ENCODE assay signal across 21 cellular contexts in the genomic region with DNA sequence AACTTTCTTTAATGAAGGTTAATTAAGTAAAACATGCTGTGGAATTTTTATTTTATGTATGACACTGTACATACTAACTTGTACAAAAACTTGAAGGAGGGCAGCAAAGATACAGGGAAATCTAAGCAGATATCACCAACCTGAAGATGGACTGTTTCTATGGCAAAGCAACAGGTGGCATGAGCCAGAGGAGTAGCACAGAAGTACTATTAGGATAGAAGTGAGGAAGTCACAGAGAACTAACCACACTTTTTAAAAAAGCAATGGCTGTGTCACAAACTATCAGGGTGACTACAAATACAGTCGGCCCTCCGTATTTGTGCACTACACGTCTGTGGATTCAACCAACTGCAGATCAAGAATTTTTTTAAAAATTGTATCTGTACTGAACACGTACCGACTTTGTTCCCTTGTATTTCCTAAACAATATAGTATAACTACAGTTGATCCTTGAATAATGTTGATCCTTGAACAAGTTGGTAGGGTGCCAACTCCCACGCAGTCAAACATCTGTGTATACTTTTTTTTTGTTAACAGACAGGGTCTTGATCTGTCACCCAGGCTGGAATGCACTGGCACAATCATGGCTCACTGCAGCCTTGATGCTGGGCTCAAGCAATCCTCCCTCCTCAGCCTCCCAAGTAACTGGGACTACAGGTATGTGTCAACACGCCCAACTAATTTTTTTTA.
DNase-seq lines count a peak whose midpoint lies in the region; ATAC-seq and TF ChIP-seq lines count a peak whose summit lies in the region.
"Had no signal": no experiment of that assay in that cellular context is flagged by ENCODE, and none has a peak within 500 bp of the region (broad histone marks: within the 10 kb centered on the region; RNA-seq: fewer than 3 reads in every experiment).

No MANE protein-coding gene starts in this region.

- CTCF ChIA-PET in HEK293 (lab: Yijun Ruan, JAX): interaction anchor here (0.6 to 0.7 kb wide), 2 partner anchors 83 to 909 kb away, joined by 3 to 4 read pairs; no protein-coding TSS in a partner anchor

- POLR2A ChIA-PET in HEK293 (lab: Yijun Ruan, JAX): no interaction called here

- TF ChIP-seq CTCF in HEK293 (tag by site-specific recombination; IDR thresholded peaks at IDR 0.05): no peak
- no peak for TF ChIP-seq CTCF in esophagus muscularis mucosa (IDR thresholded peaks at IDR 0.05)
- TF ChIP-seq CTCF in gastrocnemius medialis (IDR thresholded peaks at IDR 0.05 in 4 of 5, conservative IDR thresholded peaks at IDR 0.05 in 1 of 5): no peak
- no peak for TF ChIP-seq CTCF in esophagus squamous epithelium (IDR thresholded peaks at IDR 0.05)
- TF ChIP-seq CTCF in tibial artery (IDR thresholded peaks at IDR 0.05): no peak

- H3K4me3 ChIP-seq in HEK293 (ENCODE audit: low read depth, low read length) (no peak overlapping the region), esophagus muscularis mucosa (no peak overlapping the region), gastrocnemius medialis (no peak overlapping the region), esophagus squamous epithelium (no peak overlapping the region), tibial artery (no peak overlapping the region)
- H3K4me3 ChIP-seq: GM23338, skin epidermis had no signal

- peak; percentile 77 for DNase-seq in NCI-H2171 treated with DMSO at 0.1 percent for 48 hours (lab: John Stamatoyannopoulos, UW)
- DNase-seq in esophagus muscularis mucosa (ENCODE audit: extremely low spot score): peak; percentile 64
- DNase-seq in gastrocnemius medialis: no peak
- DNase-seq in NCI-H2081 treated with DMSO at 0.1 percent for 48 hours (lab: John Stamatoyannopoulos, UW): no peak
- DNase-seq in esophagus squamous epithelium (lab: John Stamatoyannopoulos, UW): no peak
- DNase-seq in tibial artery: no peak
- DNase-seq: activated CD4-positive, alpha-beta T cell treated with anti-CD3 and anti-CD28 coated beads for 48 hours; activated CD8-positive, alpha-beta memory T cell treated with anti-CD3 and anti-CD28 coated beads, Interleukin-2, amount 10 ng/mL, durations not matched to agents 7 days and 5 days; activated naive CD4-positive, alpha-beta T cell treated with anti-CD3 and anti-CD28 coated beads, Interleukin-2, amount 50 U/mL, for 16 hours; CD8-positive, alpha-beta memory T cell; left cardiac atrium; mesendoderm; NCI-H1092; NCI-H187 treated with DMSO at 0.1 percent for 48 hours; NK-92 treated with Interleukin-12 subunit alpha and Interleukin-12 subunit beta, amount 100 ng/mL, for 24 hours; stimulated activated naive CD8-positive, alpha-beta T cell treated with anti-CD3 and anti-CD28 coated beads, Interleukin-15, Interleukin-2, amounts not matched to agents 100 U/mL and 50 U/mL, for 24 hours; T-helper 17 cell had no signal

- no peaks in the 10 kb centered on the region for H3K27me3 ChIP-seq in esophagus muscularis mucosa
- no peaks in the 10 kb centered on the region for H3K27me3 ChIP-seq in gastrocnemius medialis
- H3K27me3 ChIP-seq in esophagus squamous epithelium: no peaks in the 10 kb centered on the region
- no peaks in the 10 kb centered on the region for H3K27me3 ChIP-seq in tibial artery

- H3K4me1 ChIP-seq in HEK293 (ENCODE audit: control insufficient read depth, insufficient read depth, low read length) (peaks cover 4% of the 10 kb centered on the region; the same call in 1 of the 2 replicates), esophagus muscularis mucosa (peaks cover 0 to 24% (median 6%) of the 10 kb centered on the region in 4 donors), gastrocnemius medialis (peaks cover 25 to 30% of the 10 kb centered on the region in 2 donors), esophagus squamous epithelium (peaks cover 0 to 8% (median 0%) of the 10 kb centered on the region in 3 donors), tibial artery (peaks cover 0 to 49% (median 11%) of the 10 kb centered on the region in 4 donors)

- H3K36me3 ChIP-seq in HEK293 (ENCODE audit: control insufficient read depth in 2 of 2, insufficient read depth in 1 of 2, low read length in 2 of 2): no peaks in the 10 kb centered on the region; a peak in 1 of 3 replicates
- H3K36me3 ChIP-seq in esophagus muscularis mucosa: peaks cover 0 to 17% (median 0%) of the 10 kb centered on the region in 4 donors
- H3K36me3 ChIP-seq in gastrocnemius medialis: no peaks in the 10 kb centered on the region
- peaks cover 0 to 21% (median 0%) of the 10 kb centered on the region in 3 donors for H3K36me3 ChIP-seq in esophagus squamous epithelium
- H3K36me3 ChIP-seq in tibial artery: no peaks in the 10 kb centered on the region

- H3K9me3 ChIP-seq in HEK293 (ENCODE audit: control insufficient read depth, insufficient read depth, low read depth, low read length) (no peaks in the 10 kb centered on the region), esophagus muscularis mucosa (no peaks in the 10 kb centered on the region), gastrocnemius medialis (no peaks in the 10 kb centered on the region), esophagus squamous epithelium (no peaks in the 10 kb centered on the region), tibial artery (no peaks in the 10 kb centered on the region)

- intact Hi-C loops in esophagus muscularis mucosa (cut with DNase I): no loop called here
- intact Hi-C loops in gastrocnemius medialis (cut with DNase I; ENCODE audit: low total_unique reads): no loop called here
- intact Hi-C loops in esophagus squamous epithelium (cut with DNase I): no loop called here
- intact Hi-C loops in tibial artery (cut with DNase I; ENCODE audit: low total_unique reads): no loop called here

- WGBS in esophagus muscularis mucosa: 67% methylated on average over 7 of the region's 7 CpGs
- 51 to 62% methylated on average over 7 of the region's 7 CpGs for WGBS in esophagus squamous epithelium, 2 donors

- TF ChIP-seq POLR2A in esophagus muscularis mucosa (IDR thresholded peaks at IDR 0.05; ENCODE audit: low read depth): no peak
- no peak for TF ChIP-seq POLR2A in gastrocnemius medialis (IDR thresholded peaks at IDR 0.05)
- no peak for TF ChIP-seq POLR2A in esophagus squamous epithelium (IDR thresholded peaks at IDR 0.05)

- in situ Hi-C loops in gastrocnemius medialis (cut with MboI; ENCODE audit: low sequenced_read_pairs in 4 of 4): no loop called here

- no peak overlapping the region for H3K27ac ChIP-seq in HEK293 (ENCODE audit: extremely low read depth, low read depth, low read length)
- H3K27ac ChIP-seq in esophagus muscularis mucosa (replicated peaks in 1 of 4): no peak overlapping the region
- H3K27ac ChIP-seq in gastrocnemius medialis: peak overlapping the region; percentile 1 to 90 (median 58)
- no peak overlapping the region for H3K27ac ChIP-seq in esophagus squamous epithelium
- H3K27ac ChIP-seq in tibial artery: no peak overlapping the region
- H3K27ac ChIP-seq: skin epidermis had no signal

- no peak for ATAC-seq in gastrocnemius medialis
- ATAC-seq: activated CD8-positive, alpha-beta memory T cell treated with anti-CD3 and anti-CD28 coated beads, Interleukin-2, amount 10 ng/mL, durations not matched to agents 7 days and 5 days; GM23338; natural killer cell treated with Interleukin-12 subunit alpha and Interleukin-12 subunit beta and Interleukin-15 and Interleukin-18, amount 100 ng/mL, for 72 hours; stimulated activated naive CD8-positive, alpha-beta T cell treated with anti-CD3 and anti-CD28 coated beads, Interleukin-15, Interleukin-2, amounts not matched to agents 100 U/mL and 50 U/mL, for 24 hours; T-helper 17 cell had no signal

- TF ChIP-seq EP300 in esophagus muscularis mucosa (IDR thresholded peaks at IDR 0.05): no peak

TF ChIP-seq in HEK293, 187 proteins besides CTCF, POLR2A, EP300 and RAD21:
- TF ChIP-seq, protein P1, sequence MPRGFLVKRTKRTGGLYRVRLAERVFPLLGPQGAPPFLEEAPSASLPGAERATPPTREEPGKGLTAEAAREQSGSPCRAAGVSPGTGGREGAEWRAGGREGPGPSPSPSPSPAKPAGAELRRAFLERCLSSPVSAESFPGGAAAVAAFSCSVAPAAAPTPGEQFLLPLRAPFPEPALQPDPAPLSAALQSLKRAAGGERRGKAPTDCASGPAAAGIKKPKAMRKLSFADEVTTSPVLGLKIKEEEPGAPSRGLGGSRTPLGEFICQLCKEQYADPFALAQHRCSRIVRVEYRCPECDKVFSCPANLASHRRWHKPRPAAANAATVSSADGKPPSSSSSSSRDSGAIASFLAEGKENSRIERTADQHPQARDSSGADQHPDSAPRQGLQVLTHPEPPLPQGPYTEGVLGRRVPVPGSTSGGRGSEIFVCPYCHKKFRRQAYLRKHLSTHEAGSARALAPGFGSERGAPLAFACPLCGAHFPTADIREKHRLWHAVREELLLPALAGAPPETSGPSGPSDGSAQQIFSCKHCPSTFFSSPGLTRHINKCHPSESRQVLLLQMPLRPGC (tag by site-specific recombination; IDR thresholded peaks at IDR 0.05): no peak
- peak; percentile 42 for TF ChIP-seq ZFHX2 (tag by site-specific recombination; conservative IDR thresholded peaks at IDR 0.05)
- TF ChIP-seq SCRT1 (tag by site-specific recombination; IDR thresholded peaks at IDR 0.05; ENCODE audit: borderline replicate concordance): peak; percentile 71; the same call in 1 of the 2 replicates
- TF ChIP-seq, protein P2, sequence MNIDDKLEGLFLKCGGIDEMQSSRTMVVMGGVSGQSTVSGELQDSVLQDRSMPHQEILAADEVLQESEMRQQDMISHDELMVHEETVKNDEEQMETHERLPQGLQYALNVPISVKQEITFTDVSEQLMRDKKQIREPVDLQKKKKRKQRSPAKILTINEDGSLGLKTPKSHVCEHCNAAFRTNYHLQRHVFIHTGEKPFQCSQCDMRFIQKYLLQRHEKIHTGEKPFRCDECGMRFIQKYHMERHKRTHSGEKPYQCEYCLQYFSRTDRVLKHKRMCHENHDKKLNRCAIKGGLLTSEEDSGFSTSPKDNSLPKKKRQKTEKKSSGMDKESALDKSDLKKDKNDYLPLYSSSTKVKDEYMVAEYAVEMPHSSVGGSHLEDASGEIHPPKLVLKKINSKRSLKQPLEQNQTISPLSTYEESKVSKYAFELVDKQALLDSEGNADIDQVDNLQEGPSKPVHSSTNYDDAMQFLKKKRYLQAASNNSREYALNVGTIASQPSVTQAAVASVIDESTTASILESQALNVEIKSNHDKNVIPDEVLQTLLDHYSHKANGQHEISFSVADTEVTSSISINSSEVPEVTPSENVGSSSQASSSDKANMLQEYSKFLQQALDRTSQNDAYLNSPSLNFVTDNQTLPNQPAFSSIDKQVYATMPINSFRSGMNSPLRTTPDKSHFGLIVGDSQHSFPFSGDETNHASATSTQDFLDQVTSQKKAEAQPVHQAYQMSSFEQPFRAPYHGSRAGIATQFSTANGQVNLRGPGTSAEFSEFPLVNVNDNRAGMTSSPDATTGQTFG (tag by site-specific recombination; IDR thresholded peaks at IDR 0.05; ENCODE audit: borderline replicate concordance): no peak
- peak; percentile 93 for TF ChIP-seq SCRT2 (tag by site-specific recombination; IDR thresholded peaks at IDR 0.05)

Comparison
In these comparisons a context has a peak if more than half of its experiments do, and no peak if none do; other contexts are left out.
1. H3K27ac ChIP-seq: peak in gastrocnemius medialis (4 of 4); none in HEK293 (single experiment), esophagus muscularis mucosa (0 of 4), esophagus squamous epithelium (0 of 4) and tibial artery (0 of 2).
2. DNase-seq: peak in NCI-H2171 treated with DMSO at 0.1 percent for 48 hours (single experiment) and esophagus muscularis mucosa (single experiment); none in gastrocnemius medialis (0 of 2), NCI-H2081 treated with DMSO at 0.1 percent for 48 hours (single experiment), esophagus squamous epithelium (single experiment) and tibial artery (0 of 2).